Comparison of ENCODE assay signal across 9 cellular contexts in genomic region chr10:61586829-61587228, GRCh38.
"Had no signal": no experiment of that assay in that cellular context is flagged by ENCODE, and none has a peak within 500 bp of the region (broad histone marks: within the 10 kb centered on the region; RNA-seq: fewer than 3 reads in every experiment).

No MANE protein-coding gene starts in this region.

- ATAC-seq: HepG2 had no signal

- H3K9me3 Mint-ChIP-seq: H9, IgD-negative memory B cell had no signal

- H3K4me1 Mint-ChIP-seq: H9 had no signal

- H3K4me3 ChIP-seq: GM23248 had no signal

- FAIRE-seq: H1, H54, HepG2 had no signal

- H3K27ac ChIP-seq: GM23248, HL-60 had no signal

- H3K27ac Mint-ChIP-seq: H9, IgD-negative memory B cell had no signal

- H3K9ac ChIP-seq: GM23248 had no signal

- H3K36me3 Mint-ChIP-seq: IgD-negative memory B cell had no signal

- DNase-seq: GM23248, H9, HCEC 1CT, KG1 had no signal

- H2AFZ ChIP-seq: GM23248 had no signal

- H3K4me3 Mint-ChIP-seq: H9, IgD-negative memory B cell had no signal
